10 cellular contexts compared by ENCODE assay signal in the genomic region with DNA sequence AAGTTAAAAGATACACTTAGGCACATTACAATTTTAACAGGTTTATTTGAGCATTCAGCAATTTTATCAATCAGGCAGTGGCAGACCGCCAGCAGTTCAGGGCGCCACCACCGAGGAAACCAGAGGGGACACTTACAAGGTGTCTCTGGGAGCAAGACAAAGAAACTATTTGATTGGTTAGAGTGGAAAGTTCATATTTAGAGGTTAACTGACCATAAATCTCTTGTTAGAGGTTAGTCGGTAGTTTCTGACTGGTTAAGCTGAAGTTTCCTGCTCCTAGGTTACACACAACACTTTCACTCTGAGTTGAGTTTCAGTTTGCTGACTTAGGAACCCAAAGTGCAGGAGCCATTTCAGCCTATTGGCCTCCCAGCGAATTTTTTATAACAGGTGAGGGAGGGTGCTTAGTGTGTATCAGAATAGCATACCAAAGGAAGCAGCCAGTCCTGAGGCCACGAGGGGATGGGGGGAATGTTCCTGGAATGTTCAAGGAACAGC. TPM values are rescaled to one million over a fixed set of nuclear protein-coding genes. Genes with fewer than 3 reads are reported as not detected.
DNase-seq lines count a peak whose midpoint lies in the region; ATAC-seq and TF ChIP-seq lines count a peak whose summit lies in the region.
"Had no signal": no experiment of that assay in that cellular context is flagged by ENCODE, and none has a peak within 500 bp of the region (broad histone marks: within the 10 kb centered on the region; RNA-seq: fewer than 3 reads in every experiment).

No MANE protein-coding gene starts in this region.

- peak; percentile 67 for ATAC-seq in GM19468 (IDR thresholded peaks at IDR 0.05; ENCODE audit: extremely low read depth, unreplicated experiment)
- ATAC-seq in HG03460 (IDR thresholded peaks at IDR 0.05; ENCODE audit: unreplicated experiment) = peak; percentile 66

- H3K4me1 ChIP-seq in endodermal cell (ENCODE audit: control insufficient read depth, insufficient read depth, low read length) (no peaks in the 10 kb centered on the region), stomach (peaks cover 0 to 11% (median 5%) of the 10 kb centered on the region in 4 donors)

- H3K27ac Mint-ChIP-seq in endodermal cell = no peak overlapping the region

- H3K9me3 ChIP-seq in endodermal cell (ENCODE audit: control insufficient read depth, low read length) (no peaks in the 10 kb centered on the region), stomach (no peaks in the 10 kb centered on the region)

- intact Hi-C loops in stomach (cut with DNase I; ENCODE audit: low total_unique reads) (no loop called here), head of caudate nucleus (cut with DNase I) (no loop called here)

- H3K4me3 ChIP-seq in endodermal cell (ENCODE audit: low read length) (no peak overlapping the region), stomach (no peak overlapping the region)

- no peak overlapping the region for H3K27ac ChIP-seq in endodermal cell (ENCODE audit: low read depth, low read length)
- no peak overlapping the region for H3K27ac ChIP-seq in stomach

- H3K27me3 Mint-ChIP-seq in endodermal cell (ENCODE audit: insufficient read depth) = peaks cover 27% of the 10 kb centered on the region

- TF ChIP-seq CTCF in GM12873 (IDR thresholded peaks at IDR 0.05; ENCODE audit: insufficient read depth, low read depth, low read length, missing control alignments) (peak; percentile 6), endodermal cell (conservative IDR thresholded peaks at IDR 0.05) (peak; percentile 42), stomach (IDR thresholded peaks at IDR 0.05) (no peak)

- H3K4me1 Mint-ChIP-seq in endodermal cell = peaks cover 26% of the 10 kb centered on the region

- no peak for TF ChIP-seq EP300 in stomach (IDR thresholded peaks at IDR 0.05)

- H3K36me3 ChIP-seq in endodermal cell (ENCODE audit: control insufficient read depth, insufficient read depth, low read length) = no peaks in the 10 kb centered on the region
- no peaks in the 10 kb centered on the region for H3K36me3 ChIP-seq in stomach

- no peak overlapping the region for H3K9ac ChIP-seq in endodermal cell (ENCODE audit: extremely low read depth, low read length, poor library complexity, severe bottlenecking)

- H3K4me3 Mint-ChIP-seq in endodermal cell = no peak overlapping the region

- no peak for TF ChIP-seq POLR2A in stomach (IDR thresholded peaks at IDR 0.05)

- DNase-seq in endodermal cell (no peak), stomach (no peak), head of caudate nucleus (no peak), NCI-H226 (no peak), NCI-H2227 treated with DMSO at 0.1 percent for 48 hours (lab: John Stamatoyannopoulos, UW) (no peak)
- DNase-seq: GDM1 had no signal

- H3K36me3 Mint-ChIP-seq in endodermal cell (ENCODE audit: low read depth) = peaks cover 3% of the 10 kb centered on the region

- no peaks in the 10 kb centered on the region for H3K9me3 Mint-ChIP-seq in endodermal cell

- WGBS in endodermal cell (ENCODE audit: insufficient coverage in 1 of 2, insufficient read length in 1 of 2), 2 experiments = 77 to 89% methylated on average over 4 to 6 of the region's 6 CpGs
- WGBS in stomach, 5 donors = 11 to 33% (median 17%) methylated on average over 6 of the region's 6 CpGs

- H3K27me3 ChIP-seq in endodermal cell (ENCODE audit: control insufficient read depth, insufficient read depth, low read length, poor library complexity, severe bottlenecking) = no peaks in the 10 kb centered on the region
- H3K27me3 ChIP-seq in stomach = peaks cover 0 to 5% (median 0%) of the 10 kb centered on the region in 3 donors

RNA-seq across cellular contexts. Expression of a gene that starts 10.8 kb away (rescaled TPM):
- not detected for total RNA-seq in endodermal cell
- not detected for polyA plus RNA-seq in endodermal cell (2013, experiment 1 of 2)
- polyA plus RNA-seq in endodermal cell (2013, experiment 2 of 2) = not detected
- total RNA-seq in stomach = 1 to 10 TPM in 4 of 5 donors, not detected in 1; 1.1 to 3.8 (median 1.4) TPM
- 1 to 10 TPM in 1 of 3 donors, under 1 TPM in 2; 0.56 to 1.7 (median 0.95) TPM for polyA plus RNA-seq in stomach
- total RNA-seq: dermis microvascular lymphatic vessel endothelial cell had no signal

RNA-seq across cellular contexts. Expression of a gene that starts 31.2 kb away (rescaled TPM):
- 1 to 10 TPM; 1.2 to 3.3 TPM for total RNA-seq in endodermal cell
- polyA plus RNA-seq in endodermal cell (2013, experiment 1 of 2) = 1.4 TPM
- 1.7 TPM for polyA plus RNA-seq in endodermal cell (2013, experiment 2 of 2)
- total RNA-seq in stomach = under 1 TPM in 1 of 5 donors, not detected in 4; 0.92 TPM
- 1 to 10 TPM in 2 of 3 donors, under 1 TPM in 1; 0.50 to 8.8 (median 1.5) TPM for polyA plus RNA-seq in stomach

RNA-seq across cellular contexts. Expression of a gene that starts 31.8 kb away (rescaled TPM):
- total RNA-seq in endodermal cell (10 to 100 TPM; 39.3 to 56.1 TPM), stomach (1 to 10 TPM in 3 of 5 donors, under 1 TPM in 1, not detected in 1; 0.92 to 4.9 (median 2.6) TPM)
- polyA plus RNA-seq in endodermal cell (2013, experiment 1 of 2) = 130 TPM
- polyA plus RNA-seq in endodermal cell (2013, experiment 2 of 2) = 122 TPM
- under 1 TPM in 2 of 3 donors, not detected in 1; 0.12 to 0.48 TPM for polyA plus RNA-seq in stomach

RNA-seq across cellular contexts. Expression of a gene that starts 40.5 kb away (rescaled TPM):
- total RNA-seq in endodermal cell (1 to 10 TPM; 3.7 to 3.8 TPM), stomach (1 to 10 TPM in 2 of 5 donors, not detected in 3; 1.5 to 1.6 TPM)
- 13.3 TPM for polyA plus RNA-seq in endodermal cell (2013, experiment 1 of 2)
- polyA plus RNA-seq in endodermal cell (2013, experiment 2 of 2) = 13.4 TPM
- 1 to 10 TPM; 1.7 to 2.4 (median 2.1) TPM for polyA plus RNA-seq in stomach

RNA-seq across cellular contexts. Expression of a gene that starts 50.4 kb away (rescaled TPM):
- 10 to 100 TPM; 24.7 to 30.0 TPM for total RNA-seq in endodermal cell
- polyA plus RNA-seq in endodermal cell (2013, experiment 1 of 2) = 22.9 TPM
- 18.2 TPM for polyA plus RNA-seq in endodermal cell (2013, experiment 2 of 2)
- total RNA-seq in stomach = 10 to 100 TPM; 16.2 to 33.3 (median 28.6) TPM
- 10 to 100 TPM; 10.7 to 17.2 (median 11.4) TPM for polyA plus RNA-seq in stomach

Comparison
In these comparisons a context has a peak if more than half of its experiments do, and no peak if none do; other contexts are left out.
1. CTCF ChIP-seq: peak in GM12873 (single experiment) and endodermal cell (single experiment); none in stomach (0 of 7).
2. RNA of a gene that starts 31.8 kb away (total RNA-seq): 39.3 to 56.1 TPM in endodermal cell; 0.92 to 4.9 TPM in stomach; every median in the first group is over 4 times any median in the second.